ENCODE assay signal across 19 cellular contexts in genomic region chr6:168533428-168533827, GRCh38.
DNase-seq lines count a peak whose midpoint lies in the region; ATAC-seq and TF ChIP-seq lines count a peak whose summit lies in the region.
"Had no signal": no experiment of that assay in that cellular context is flagged by ENCODE, and none has a peak within 500 bp of the region (broad histone marks: within the 10 kb centered on the region; RNA-seq: fewer than 3 reads in every experiment).

No MANE protein-coding gene starts in this region.

- H3K27ac ChIP-seq in right atrium auricular region (peak overlapping the region; percentile 6 to 52), stomach smooth muscle (ENCODE audit: low read length) (peak overlapping the region; percentile 58)
- H3K27ac ChIP-seq: suprapubic skin had no signal

- POLR2A ChIA-PET in activated CD8-positive, alpha-beta T cell treated with anti-CD3 and anti-CD28 coated beads, Interleukin-2, amount 10 ng/mL, durations not matched to agents 7 days and 5 days (lab: Charles Lee) = no interaction called here

- ATAC-seq in HG02884 (IDR thresholded peaks at IDR 0.05; ENCODE audit: unreplicated experiment) (no peak), HG03520 (IDR thresholded peaks at IDR 0.05; ENCODE audit: unreplicated experiment) (no peak)
- ATAC-seq in activated CD8-positive, alpha-beta T cell treated with anti-CD3 and anti-CD28 coated beads, Interleukin-2, amount 10 ng/mL, durations not matched to agents 7 days and 5 days = no peak
- ATAC-seq: GM12878, T-cell had no signal

- H3K9me3 ChIP-seq in adipocyte (ENCODE audit: control insufficient read depth, low read length) (no peaks in the 10 kb centered on the region), right atrium auricular region (no peaks in the 10 kb centered on the region), stomach smooth muscle (ENCODE audit: control insufficient read depth in 2 of 2, low read length in 2 of 2) (no peaks in the 10 kb centered on the region)
- H3K9me3 ChIP-seq: suprapubic skin had no signal

- no peaks in the 10 kb centered on the region for H3K9me3 Mint-ChIP-seq in activated CD8-positive, alpha-beta T cell treated with anti-CD3 and anti-CD28 coated beads, Interleukin-2, amount 10 ng/mL, durations not matched to agents 7 days and 5 days (ENCODE audit: insufficient read depth)
- H3K9me3 Mint-ChIP-seq: activated naive CD4-positive, alpha-beta T cell treated with anti-CD3 and anti-CD28 coated beads for 36 hours; T-cell had no signal

- H3K27ac Mint-ChIP-seq in activated CD8-positive, alpha-beta T cell treated with anti-CD3 and anti-CD28 coated beads, Interleukin-2, amount 10 ng/mL, durations not matched to agents 7 days and 5 days = no peak overlapping the region
- H3K27ac Mint-ChIP-seq: activated naive CD4-positive, alpha-beta T cell treated with anti-CD3 and anti-CD28 coated beads for 36 hours; T-cell had no signal

- H3K4me1 Mint-ChIP-seq in activated CD8-positive, alpha-beta T cell treated with anti-CD3 and anti-CD28 coated beads, Interleukin-2, amount 10 ng/mL, durations not matched to agents 7 days and 5 days (ENCODE audit: low read depth) = no peaks in the 10 kb centered on the region

- peaks cover 18% of the 10 kb centered on the region for H3K4me1 ChIP-seq in adipocyte (ENCODE audit: control insufficient read depth, insufficient read depth, low read length)
- peaks cover 0 to 14% of the 10 kb centered on the region in 2 donors for H3K4me1 ChIP-seq in right atrium auricular region
- H3K4me1 ChIP-seq in stomach smooth muscle (ENCODE audit: control insufficient read depth, insufficient read depth, low read length) = peaks cover 58% of the 10 kb centered on the region

- DNase-seq in NCI-H1092 (lab: John Stamatoyannopoulos, UW) (peak; percentile 52), adipocyte (ENCODE audit: low read depth) (no peak), right atrium auricular region (ENCODE audit: low spot score) (peak; percentile 63), AML-193 (lab: John Stamatoyannopoulos, UW) (no peak)
- DNase-seq in activated CD8-positive, alpha-beta T cell treated with anti-CD3 and anti-CD28 coated beads, Interleukin-2, amount 10 ng/mL, durations not matched to agents 7 days and 5 days = no peak
- DNase-seq: activated CD4-positive, alpha-beta T cell treated with anti-CD3 and anti-CD28 coated beads, Interleukin-2, amount 50 U/mL, for 4 hours; activated naive CD4-positive, alpha-beta T cell treated with anti-CD3 and anti-CD28 coated beads for 36 hours; foreskin melanocyte; GF-D8; Kasumi-1; NCI-H1436; NCI-H226; stimulated activated CD4-positive, alpha-beta T cell treated with anti-CD3 and anti-CD28 coated beads, Interleukin-4, amount 100 ng/mL, for 24 hours; T-cell had no signal

- H3K36me3 Mint-ChIP-seq in activated CD8-positive, alpha-beta T cell treated with anti-CD3 and anti-CD28 coated beads, Interleukin-2, amount 10 ng/mL, durations not matched to agents 7 days and 5 days (ENCODE audit: low read depth) = no peaks in the 10 kb centered on the region
- H3K36me3 Mint-ChIP-seq: T-cell had no signal

- H3K9ac ChIP-seq in adipocyte (ENCODE audit: low read length) (peak overlapping the region; percentile 33), stomach smooth muscle (ENCODE audit: low read length in 2 of 2) (peak overlapping the region; percentile 3 to 13)

- CTCF ChIA-PET in activated CD8-positive, alpha-beta T cell treated with anti-CD3 and anti-CD28 coated beads, Interleukin-2, amount 10 ng/mL, durations not matched to agents 7 days and 5 days (lab: Charles Lee) = no interaction called here

- H3K36me3 ChIP-seq in adipocyte (ENCODE audit: control insufficient read depth, insufficient read depth, low read length, severe bottlenecking) (no peaks in the 10 kb centered on the region), right atrium auricular region (no peaks in the 10 kb centered on the region), stomach smooth muscle (ENCODE audit: control insufficient read depth in 2 of 2, insufficient read depth in 2 of 2, low read length in 2 of 2) (peaks cover 3 to 8% of the 10 kb centered on the region in 2 donors)
- H3K36me3 ChIP-seq: suprapubic skin had no signal

- no peaks in the 10 kb centered on the region for H3K27me3 Mint-ChIP-seq in activated CD8-positive, alpha-beta T cell treated with anti-CD3 and anti-CD28 coated beads, Interleukin-2, amount 10 ng/mL, durations not matched to agents 7 days and 5 days (ENCODE audit: low read depth)

- no peak overlapping the region for H3K4me3 Mint-ChIP-seq in activated CD8-positive, alpha-beta T cell treated with anti-CD3 and anti-CD28 coated beads, Interleukin-2, amount 10 ng/mL, durations not matched to agents 7 days and 5 days
- H3K4me3 Mint-ChIP-seq: activated naive CD4-positive, alpha-beta T cell treated with anti-CD3 and anti-CD28 coated beads for 36 hours; T-cell had no signal

- H3K27me3 ChIP-seq in adipocyte (replicated peaks; ENCODE audit: control insufficient read depth, insufficient read depth, low read length) = no peaks in the 10 kb centered on the region
- H3K27me3 ChIP-seq in right atrium auricular region = no peaks in the 10 kb centered on the region
- no peaks in the 10 kb centered on the region for H3K27me3 ChIP-seq in stomach smooth muscle (ENCODE audit: control insufficient read depth in 1 of 2, insufficient read depth in 2 of 2, low read length in 2 of 2)

- H3K4me3 ChIP-seq in adipocyte (ENCODE audit: low read length) = no peak overlapping the region
- no peak overlapping the region for H3K4me3 ChIP-seq in right atrium auricular region
- H3K4me3 ChIP-seq in stomach smooth muscle (ENCODE audit: low read length in 2 of 2) = no peak overlapping the region
- H3K4me3 ChIP-seq: GM12878, suprapubic skin had no signal

- TF ChIP-seq CTCF in right atrium auricular region (IDR thresholded peaks at IDR 0.05) = no peak

Comparison
In these comparisons a context has a peak if more than half of its experiments do, and no peak if none do; other contexts are left out.
1. DNase-seq: peak in NCI-H1092 (single experiment) and right atrium auricular region (single experiment); none in adipocyte (single experiment), AML-193 (0 of 2) and activated CD8-positive, alpha-beta T cell treated with anti-CD3 and anti-CD28 coated beads, Interleukin-2, amount 10 ng/mL, durations not matched to agents 7 days and 5 days (single experiment).